8 cellular contexts compared by ENCODE assay signal in genomic region chr17:56678249-56679144, GRCh38.
DNase-seq lines count a peak whose midpoint lies in the region; ATAC-seq and TF ChIP-seq lines count a peak whose summit lies in the region.

No MANE protein-coding gene starts in this region.

- 8% methylated on average over 25 of the region's 38 CpGs for WGBS in right lobe of liver (ENCODE audit: insufficient coverage, low coverage, low lambda C conversion rate, missing lambda C conversion rate)

- peak; percentile 37 to 48 (median 40) for ATAC-seq in right lobe of liver
- ATAC-seq in HG03139 (IDR thresholded peaks at IDR 0.05; ENCODE audit: unreplicated experiment), result no peak

- no peak overlapping the region for H3K27ac Mint-ChIP-seq in chondrocyte (ENCODE audit: unreplicated experiment)

- peaks cover 38% of the 10 kb centered on the region for H3K27me3 Mint-ChIP-seq in chondrocyte (ENCODE audit: low read depth)

- peak overlapping the region; percentile 54 for H3K4me3 Mint-ChIP-seq in chondrocyte (ENCODE audit: unreplicated experiment)

- no peaks in the 10 kb centered on the region for H3K36me3 ChIP-seq in right lobe of liver

- H3K36me3 Mint-ChIP-seq in chondrocyte (ENCODE audit: low read depth), result no peaks in the 10 kb centered on the region

- H3K9me3 Mint-ChIP-seq in chondrocyte (ENCODE audit: low read depth), result no peaks in the 10 kb centered on the region

- no peak overlapping the region for H3K27ac ChIP-seq in right lobe of liver

- H3K4me1 ChIP-seq in right lobe of liver, result peaks cover 0 to 7% (median 3%) of the 10 kb centered on the region in 4 donors

- H3K9me3 ChIP-seq in right lobe of liver, result no peaks in the 10 kb centered on the region

- DNase-seq in stimulated activated CD4-positive, alpha-beta T cell treated with anti-CD3 and anti-CD28 coated beads, Interleukin-15, amount 100 ng/mL, for 24 hours, result peak; percentile 16
- no peak for DNase-seq in stimulated activated CD4-positive, alpha-beta T cell treated with anti-CD3 and anti-CD28 coated beads, Interleukin-4, amount 100 ng/mL, for 24 hours
- DNase-seq in chondrocyte (ENCODE audit: low spot score) (no peak), right lobe of liver (no peak), EL (no peak), germinal center (ENCODE audit: low spot score) (no peak)
- no peak for DNase-seq in activated CD8-positive, alpha-beta memory T cell treated with anti-CD3 and anti-CD28 coated beads, Interleukin-2, amount 50 U/mL, for 48 hours

- H3K27me3 ChIP-seq in right lobe of liver, result peaks cover 3 to 12% of the 10 kb centered on the region in 2 donors

- TF ChIP-seq POLR2A in right lobe of liver (IDR thresholded peaks at IDR 0.05), result no peak

- peak overlapping the region in 2 of 3 donors; percentile 19 to 31 for H3K4me3 ChIP-seq in right lobe of liver

- H3K4me1 Mint-ChIP-seq in chondrocyte (ENCODE audit: low read depth), result peaks cover 10% of the 10 kb centered on the region

- TF ChIP-seq CTCF in chondrocyte (IDR thresholded peaks at IDR 0.05) (no peak), right lobe of liver (IDR thresholded peaks at IDR 0.05) (no peak)

- intact Hi-C loops in right lobe of liver (cut with DNase I), result no loop called here
